Comparison of ENCODE assay signal across 8 cellular contexts in genomic region chr19:45439569-45440258, GRCh38. TPM values are rescaled to one million over a fixed set of nuclear protein-coding genes. Genes with fewer than 3 reads are reported as not detected.
DNase-seq lines count a peak whose midpoint lies in the region; ATAC-seq and TF ChIP-seq lines count a peak whose summit lies in the region.

No MANE protein-coding gene starts in this region.

- no peaks in the 10 kb centered on the region for H3K79me2 ChIP-seq in OCI-LY3 (ENCODE audit: low read length)

- TF ChIP-seq CTCF in OCI-LY3 (IDR thresholded peaks at IDR 0.05; ENCODE audit: low read depth, low read length) = peak; percentile 97

- H3K27ac Mint-ChIP-seq in CD4-positive, alpha-beta memory T cell = peak overlapping the region in 6 of 7 donors; percentile 83 to 96 (median 92)

- CTCF ChIA-PET in CD4-positive, alpha-beta memory T cell (lab: Charles Lee; ENCODE audit: partially characterized antibody) = interaction anchor here (0.5 to 10.2 kb wide), 31 partner anchors 9 to 271 kb away, joined by 3 to 487 read pairs (median 5); partner anchors contain the start of genes FOSB and PPM1N

- H3K36me3 Mint-ChIP-seq in CD4-positive, alpha-beta memory T cell = no peaks in the 10 kb centered on the region

- H2AFZ ChIP-seq in OCI-LY3 (ENCODE audit: low read depth, low read length) = peak overlapping the region; percentile 84; the same call in 1 of the 2 replicates

- no peaks in the 10 kb centered on the region for H3K27me3 Mint-ChIP-seq in CD4-positive, alpha-beta memory T cell

- H3K9me3 ChIP-seq in CD4-positive, alpha-beta memory T cell (ENCODE audit: control insufficient read depth in 1 of 2, low read length in 2 of 2) = no peaks in the 10 kb centered on the region
- no peaks in the 10 kb centered on the region for H3K9me3 ChIP-seq in OCI-LY3 (ENCODE audit: insufficient read depth, low read length)

- H3K27ac ChIP-seq in CD4-positive, alpha-beta memory T cell (ENCODE audit: low read depth, low read length) = peak overlapping the region; percentile 62
- H3K27ac ChIP-seq in OCI-LY3 (ENCODE audit: low read length) (peak overlapping the region; percentile 61), epithelial cell of prostate (peak overlapping the region; percentile 68)

- DNase-seq in CD4-positive, alpha-beta memory T cell = peak; percentile 87 to 90 (median 87)
- DNase-seq in activated T-cell treated with anti-CD3 and anti-CD28 coated beads for 4 hours (peak; percentile 77), epithelial cell of prostate (ENCODE audit: low read depth, low spot score) (no peak), mucosa of gallbladder (ENCODE audit: low spot score) (peak; percentile 82)
- DNase-seq in stimulated activated CD8-positive, alpha-beta memory T cell treated with anti-CD3 and anti-CD28 coated beads, Interleukin-7, amount 100 ng/mL, for 1 hour (ENCODE audit: low read depth in 2 of 2) = peak; percentile 74 to 77

- peak overlapping the region; percentile 81 for H3K4me2 ChIP-seq in OCI-LY3 (ENCODE audit: low read length)

- H3K4me1 Mint-ChIP-seq in CD4-positive, alpha-beta memory T cell = peaks cover 15 to 40% (median 27%) of the 10 kb centered on the region in 4 donors

- no peaks in the 10 kb centered on the region for H3K9me3 Mint-ChIP-seq in CD4-positive, alpha-beta memory T cell

- ATAC-seq in GM19324 (IDR thresholded peaks at IDR 0.05; ENCODE audit: low FRiP score, unreplicated experiment) = peak; percentile 72
- ATAC-seq in HG03442 (IDR thresholded peaks at IDR 0.05; ENCODE audit: unreplicated experiment) = peak; percentile 61

- POLR2A ChIA-PET in CD4-positive, alpha-beta memory T cell (lab: Charles Lee; ENCODE audit: partially characterized antibody) = interaction anchor here (0.7 to 5.5 kb wide), 19 partner anchors 10 to 330 kb away, joined by 3 to 202 read pairs (median 5); partner anchors contain the start of genes FOSB, QPCTL, RTN2 and SIX5

- H4K20me1 ChIP-seq in OCI-LY3 (ENCODE audit: insufficient read depth, low read length) = no peaks in the 10 kb centered on the region

- peak overlapping the region; percentile 65 to 83 (median 78) for H3K4me3 Mint-ChIP-seq in CD4-positive, alpha-beta memory T cell

- no peaks in the 10 kb centered on the region for H3K36me3 ChIP-seq in CD4-positive, alpha-beta memory T cell (ENCODE audit: insufficient read depth, low read length)
- H3K36me3 ChIP-seq in OCI-LY3 (replicated peaks; ENCODE audit: low read depth, low read length) = no peaks in the 10 kb centered on the region

- peak overlapping the region; percentile 83 for H3K9ac ChIP-seq in OCI-LY3 (ENCODE audit: low read length)

- H3K4me3 ChIP-seq in CD4-positive, alpha-beta memory T cell (ENCODE audit: low read length in 2 of 2) = peak overlapping the region in 1 of 2 donors; percentile 66
- peak overlapping the region; percentile 83 for H3K4me3 ChIP-seq in OCI-LY3 (ENCODE audit: low read length)

- no peaks in the 10 kb centered on the region for H3K27me3 ChIP-seq in CD4-positive, alpha-beta memory T cell (ENCODE audit: insufficient read depth, low read length)
- H3K27me3 ChIP-seq in OCI-LY3 (ENCODE audit: low read depth, low read length) = no peaks in the 10 kb centered on the region

- H3K4me1 ChIP-seq in CD4-positive, alpha-beta memory T cell (ENCODE audit: insufficient read depth, low read length) = peaks cover 36% of the 10 kb centered on the region
- H3K4me1 ChIP-seq in OCI-LY3 (ENCODE audit: low read length) = peaks cover 18% of the 10 kb centered on the region

- intact Hi-C loops in CD4-positive, alpha-beta memory T cell (cut with micrococcal nuclease) = loop anchor here (1.0 kb wide), 2 partner anchors 39 to 46 kb away; no protein-coding TSS in a partner anchor

RNA-seq across cellular contexts. Expression of gene ERCC1, which starts 16.0 kb away (rescaled TPM):
- 10 to 100 TPM; 46.6 to 46.9 TPM for total RNA-seq in CD4-positive, alpha-beta memory T cell
- 10 to 100 TPM; 36.2 to 38.3 TPM for polyA plus RNA-seq in CD4-positive, alpha-beta memory T cell
- total RNA-seq in mucosa of gallbladder = 57.0 TPM

RNA-seq across cellular contexts. Expression of gene FOSB, which starts 28.1 kb away (rescaled TPM):
- total RNA-seq in CD4-positive, alpha-beta memory T cell = 1 to 10 TPM; 4.2 to 4.7 TPM
- polyA plus RNA-seq in CD4-positive, alpha-beta memory T cell = 10 to 100 TPM; 12.5 to 17.1 TPM
- total RNA-seq in mucosa of gallbladder = 7.2 TPM

RNA-seq across cellular contexts. Expression of gene POLR1G, which starts 33.3 kb away (rescaled TPM):
- total RNA-seq in CD4-positive, alpha-beta memory T cell = 1 to 10 TPM; 2.0 to 2.9 TPM
- polyA plus RNA-seq in CD4-positive, alpha-beta memory T cell = 1 to 10 TPM; 1.2 to 8.4 TPM
- 4.9 TPM for total RNA-seq in mucosa of gallbladder

RNA-seq across cellular contexts. Expression of gene PPP1R13L, which starts 34.8 kb away (rescaled TPM):
- 10 to 100 TPM; 10.3 to 13.0 TPM for total RNA-seq in CD4-positive, alpha-beta memory T cell
- under 1 TPM; 0.66 to 0.76 TPM for polyA plus RNA-seq in CD4-positive, alpha-beta memory T cell
- total RNA-seq in mucosa of gallbladder = 54.2 TPM

RNA-seq across cellular contexts. Expression of gene RTN2, which starts 57.1 kb away (rescaled TPM):
- total RNA-seq in CD4-positive, alpha-beta memory T cell = 1 to 10 TPM in 1 of 2 experiments, under 1 TPM in 1; 0.14 to 1.1 TPM
- under 1 TPM in 1 of 2 donors, not detected in 1; 0.48 TPM for polyA plus RNA-seq in CD4-positive, alpha-beta memory T cell
- total RNA-seq in mucosa of gallbladder = 10.7 TPM
